Comparison of ENCODE assay signal across 22 cellular contexts in the genomic region with DNA sequence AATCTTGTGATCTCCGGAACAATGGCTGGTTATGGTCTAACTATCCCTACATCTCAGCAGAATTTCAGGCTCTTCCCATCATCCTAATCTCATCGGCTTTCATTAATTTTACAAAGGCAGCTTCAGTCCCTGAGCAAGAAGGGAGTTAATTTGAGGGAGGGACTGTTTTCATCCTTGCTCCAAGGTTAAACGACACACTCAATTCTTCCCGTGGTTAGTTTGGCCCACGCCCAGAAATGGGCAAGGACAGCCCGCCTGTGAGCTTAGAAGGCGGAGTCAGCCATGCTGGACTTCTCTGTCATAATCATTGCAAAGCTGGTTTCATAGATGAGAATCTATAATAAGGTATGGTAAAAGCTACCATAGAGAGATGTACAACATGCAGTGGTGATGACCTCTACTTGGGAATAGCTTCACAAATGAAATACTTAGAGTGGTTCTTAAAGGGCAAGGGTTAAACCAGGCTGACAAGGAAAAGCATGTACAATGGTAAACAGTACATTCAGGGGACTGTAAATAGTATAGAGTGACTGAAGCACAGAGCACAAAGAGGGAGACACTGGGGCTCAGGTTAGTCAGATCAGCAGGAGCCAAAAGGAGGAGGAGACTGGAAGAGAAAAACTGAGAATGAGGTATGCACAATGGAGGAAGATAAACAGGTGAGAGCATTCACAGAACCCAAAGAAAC.
"Had no signal": no experiment of that assay in that cellular context is flagged by ENCODE, and none has a peak within 500 bp of the region (broad histone marks: within the 10 kb centered on the region; RNA-seq: fewer than 3 reads in every experiment).

No MANE protein-coding gene starts in this region.

- H3K27me3 Mint-ChIP-seq: activated CD4-positive, alpha-beta T cell treated with anti-CD3 and anti-CD28 coated beads, Interleukin-2, amount 10 ng/mL, durations not matched to agents 7 days and 5 days; activated T-cell treated with anti-CD3 and anti-CD28 coated beads, Interleukin-2, amount 50 U/mL, for 24 hours; central memory CD8-positive, alpha-beta T cell; progenitor cell of endocrine pancreas had no signal

- H3K4me1 ChIP-seq: ascending aorta, uterus had no signal

- H3K4me3 ChIP-seq: ascending aorta, coronary artery, lung, tibial nerve, uterus had no signal

- DNase-seq: activated CD4-positive, alpha-beta T cell treated with anti-CD3 and anti-CD28 coated beads, Interleukin-2, amount 10 ng/mL, durations not matched to agents 7 days and 5 days; activated CD8-positive, alpha-beta T cell treated with anti-CD3 and anti-CD28 coated beads, Interleukin-2, amount 10 ng/mL, durations not matched to agents 7 days and 5 days; activated naive CD4-positive, alpha-beta T cell treated with anti-CD3 and anti-CD28 coated beads, Interleukin-2, amount 50 U/mL, for 16 hours; activated T-cell treated with anti-CD3 and anti-CD28 coated beads, Interleukin-2, amount 50 U/mL, for 24 hours; foreskin melanocyte; glutamatergic neuron; hypothalamus; midbrain; stimulated activated CD4-positive, alpha-beta T cell treated with anti-CD3 and anti-CD28 coated beads, Interleukin-2, amount 100 ng/mL, for 24 hours; stimulated activated naive CD4-positive, alpha-beta T cell treated with Interleukin-2 at 50 U/mL for 16 hours; T-helper 9 cell; uterus had no signal

- ATAC-seq: activated CD4-positive, CD25-positive, alpha-beta regulatory T cell treated with anti-CD3 and anti-CD28 coated beads, Interleukin-2, amount 50 U/mL, for 24 hours; activated CD8-positive, alpha-beta T cell treated with anti-CD3 and anti-CD28 coated beads, Interleukin-2, amount 10 ng/mL, durations not matched to agents 7 days and 5 days; left lobe of liver had no signal

- H3K36me3 ChIP-seq: ascending aorta, tibial nerve, uterus had no signal

- H3K27ac ChIP-seq: ascending aorta, coronary artery, uterus had no signal

- H3K4me3 Mint-ChIP-seq: activated CD4-positive, alpha-beta T cell treated with anti-CD3 and anti-CD28 coated beads, Interleukin-2, amount 10 ng/mL, durations not matched to agents 7 days and 5 days; activated CD8-positive, alpha-beta T cell treated with anti-CD3 and anti-CD28 coated beads, Interleukin-2, amount 10 ng/mL, durations not matched to agents 7 days and 5 days; activated T-cell treated with anti-CD3 and anti-CD28 coated beads, Interleukin-2, amount 50 U/mL, for 24 hours; central memory CD8-positive, alpha-beta T cell; neural crest cell had no signal

- H3K27ac Mint-ChIP-seq: activated CD4-positive, alpha-beta T cell treated with anti-CD3 and anti-CD28 coated beads, Interleukin-2, amount 10 ng/mL, durations not matched to agents 7 days and 5 days; activated CD8-positive, alpha-beta T cell treated with anti-CD3 and anti-CD28 coated beads, Interleukin-2, amount 10 ng/mL, durations not matched to agents 7 days and 5 days; activated T-cell treated with anti-CD3 and anti-CD28 coated beads, Interleukin-2, amount 50 U/mL, for 24 hours; activated T-helper 2 cell treated with anti-CD3 and anti-CD28 coated beads, Interferon-gamma antibody, Interleukin-2, Interleukin-4, amounts not matched to agents 10 μg/mL and 5 μg/mL and 100 μg/mL, durations not matched to agents 14 hours and 24 hours and 36 hours; progenitor cell of endocrine pancreas had no signal

- H3K27me3 ChIP-seq: ascending aorta, tibial nerve, uterus had no signal

- H3K4me1 Mint-ChIP-seq: activated CD4-positive, alpha-beta T cell treated with anti-CD3 and anti-CD28 coated beads, Interleukin-2, amount 10 ng/mL, durations not matched to agents 7 days and 5 days had no signal

- H3K9me3 Mint-ChIP-seq: activated CD4-positive, alpha-beta T cell treated with anti-CD3 and anti-CD28 coated beads, Interleukin-2, amount 10 ng/mL, durations not matched to agents 7 days and 5 days; activated T-cell treated with anti-CD3 and anti-CD28 coated beads, Interleukin-2, amount 50 U/mL, for 24 hours; activated T-helper 2 cell treated with anti-CD3 and anti-CD28 coated beads, Interferon-gamma antibody, Interleukin-2, Interleukin-4, amounts not matched to agents 10 μg/mL and 5 μg/mL and 100 μg/mL, durations not matched to agents 14 hours and 24 hours and 36 hours; central memory CD8-positive, alpha-beta T cell; neural crest cell had no signal

- H3K9me3 ChIP-seq: ascending aorta, tibial nerve, uterus had no signal
